25 cellular contexts compared by ENCODE assay signal in genomic region chr11:22331771-22332170, GRCh38. TPM values are rescaled to one million over a fixed set of nuclear protein-coding genes. Genes with fewer than 3 reads are reported as not detected.
DNase-seq lines count a peak whose midpoint lies in the region; ATAC-seq, FAIRE-seq and TF ChIP-seq lines count a peak whose summit lies in the region.
"Had no signal": no experiment of that assay in that cellular context is flagged by ENCODE, and none has a peak within 500 bp of the region (broad histone marks: within the 10 kb centered on the region; RNA-seq: fewer than 3 reads in every experiment).

No MANE protein-coding gene starts in this region.

- BruUV-seq in OCI-LY7 (replicated peaks; lab: Mats Ljungman, UMichigan), result no TSS peak

- TF ChIP-seq CTCF in D721Med (IDR thresholded peaks at IDR 0.05; ENCODE audit: insufficient read depth, missing control alignments) (peak; percentile 30), OCI-LY7 (conservative IDR thresholded peaks at IDR 0.05; ENCODE audit: low read length) (peak; percentile 68), fibroblast of mammary gland (conservative IDR thresholded peaks at IDR 0.05; ENCODE audit: control insufficient read depth, insufficient read depth, low read depth, low read length) (peak; percentile 4), upper lobe of right lung (IDR thresholded peaks at IDR 0.05) (no peak)

- no peaks in the 10 kb centered on the region for H3K9me2 ChIP-seq in OCI-LY7 (ENCODE audit: insufficient read depth, low read length)

- H3K4me2 ChIP-seq in OCI-LY7 (ENCODE audit: low read length), result no peak overlapping the region

- H3K36me3 ChIP-seq in OCI-LY7 (ENCODE audit: insufficient read depth, low read length) (no peaks in the 10 kb centered on the region), upper lobe of right lung (no peaks in the 10 kb centered on the region)
- H3K36me3 ChIP-seq: SJSA1 had no signal

- H3K27ac ChIP-seq in OCI-LY7 (ENCODE audit: low read depth, low read length, poor library complexity, severe bottlenecking) (no peak overlapping the region), upper lobe of right lung (no peak overlapping the region)
- H3K27ac ChIP-seq: epithelial cell of prostate, SJSA1 had no signal

- H3K4me3 ChIP-seq in OCI-LY7 (ENCODE audit: low read depth, low read length, poor library complexity, severe bottlenecking) (no peak overlapping the region), fibroblast of mammary gland (ENCODE audit: control insufficient read depth, low read depth, low read length) (no peak overlapping the region), upper lobe of right lung (no peak overlapping the region)
- H3K4me3 ChIP-seq: SJSA1 had no signal

- ATAC-seq in HG03439 (IDR thresholded peaks at IDR 0.05; ENCODE audit: unreplicated experiment) (no peak), upper lobe of right lung (no peak)
- ATAC-seq: left ventricle myocardium superior, sciatic nerve had no signal

- H4K20me1 ChIP-seq in OCI-LY7 (ENCODE audit: insufficient read depth, low read length), result 0 out of 2 replicates have a peak, but pooled peaks cover 4% of the 10 kb centered on the region

- CTCF ChIA-PET in OCI-LY7 (lab: Charles Lee; ENCODE audit: unreplicated experiment), result no interaction called here

- H3K9me3 ChIP-seq in OCI-LY7 (ENCODE audit: low read length) (no peaks in the 10 kb centered on the region), upper lobe of right lung (no peaks in the 10 kb centered on the region)
- H3K9me3 ChIP-seq: SJSA1 had no signal

- peak; percentile 11 for FAIRE-seq in D721Med (lab: Jason Lieb, UNC)
- FAIRE-seq: GM12891, RCC 7860 had no signal

- H3K79me2 ChIP-seq in OCI-LY7 (ENCODE audit: insufficient read depth, low read depth, low read length), result no peaks in the 10 kb centered on the region

- no peaks in the 10 kb centered on the region for H3K27me3 ChIP-seq in upper lobe of right lung
- H3K27me3 ChIP-seq: SJSA1 had no signal

- H2AFZ ChIP-seq in OCI-LY7 (ENCODE audit: low read length), result no peak overlapping the region

- intact Hi-C loops in OCI-LY7 (cut with micrococcal nuclease; ENCODE audit: unreplicated experiment) (no loop called here), posterior vena cava (cut with DNase I) (loop anchor here in 1 of 2 donors (10.0 kb wide), 1 partner anchor 463 kb away; no protein-coding TSS in a partner anchor), upper lobe of right lung (cut with DNase I) (loop anchor here (10.0 kb wide), 1 partner anchor 453 kb away; no protein-coding TSS in a partner anchor)

- no peaks in the 10 kb centered on the region for H3K4me1 ChIP-seq in OCI-LY7 (ENCODE audit: insufficient read depth, low read length, poor library complexity, severe bottlenecking)
- H3K4me1 ChIP-seq in upper lobe of right lung, result no peaks in the 10 kb centered on the region
- H3K4me1 ChIP-seq: SJSA1 had no signal

- DNase-seq in D721Med (ENCODE audit: insufficient read length, low spot score), result no peak
- DNase-seq in HT-29 (ENCODE audit: low spot score), result peak; percentile 38
- DNase-seq in OCI-LY7 (ENCODE audit: low spot score), result no peak
- no peak for DNase-seq in fibroblast of mammary gland (ENCODE audit: low read depth)
- no peak for DNase-seq in posterior vena cava (ENCODE audit: low spot score)
- no peak for DNase-seq in upper lobe of right lung
- DNase-seq: activated CD4-positive, alpha-beta T cell treated with anti-CD3 and anti-CD28 coated beads, Interleukin-2, amount 10 ng/mL, durations not matched to agents 24 days and 14 days; anterior cingulate cortex; caudate nucleus; CD4-positive, alpha-beta T cell; DMS153; foreskin fibroblast; immature natural killer cell; left ventricle myocardium superior; NCI-H1436; nephron progenitor cell; posterior cingulate gyrus; T-helper 2 cell had no signal

- POLR2A ChIA-PET in OCI-LY7 (lab: Charles Lee), result no interaction called here

RNA-seq across cellular contexts. Expression of gene SLC17A6, which starts 6.4 kb away (rescaled TPM):
- not detected in 2 replicates for total RNA-seq in HT-29 (2014; rRNA removed; shearing (Covaris generic))
- total RNA-seq in OCI-LY7 (2014; rRNA removed; shearing (Covaris generic)), result not detected in 2 replicates
- total RNA-seq in OCI-LY7 (2022) (not detected in 2 replicates), posterior vena cava (not detected), upper lobe of right lung (not detected)
- total RNA-seq: activated CD4-positive, alpha-beta T cell treated with anti-CD3 and anti-CD28 coated beads, Interleukin-2, amount 10 ng/mL, durations not matched to agents 24 days and 14 days; CD4-positive, alpha-beta T cell; left ventricle myocardium superior; mononuclear cell; sciatic nerve; SJSA1 had no signal
